Comparison of ENCODE assay signal across 1 cellular context in the genomic region with DNA sequence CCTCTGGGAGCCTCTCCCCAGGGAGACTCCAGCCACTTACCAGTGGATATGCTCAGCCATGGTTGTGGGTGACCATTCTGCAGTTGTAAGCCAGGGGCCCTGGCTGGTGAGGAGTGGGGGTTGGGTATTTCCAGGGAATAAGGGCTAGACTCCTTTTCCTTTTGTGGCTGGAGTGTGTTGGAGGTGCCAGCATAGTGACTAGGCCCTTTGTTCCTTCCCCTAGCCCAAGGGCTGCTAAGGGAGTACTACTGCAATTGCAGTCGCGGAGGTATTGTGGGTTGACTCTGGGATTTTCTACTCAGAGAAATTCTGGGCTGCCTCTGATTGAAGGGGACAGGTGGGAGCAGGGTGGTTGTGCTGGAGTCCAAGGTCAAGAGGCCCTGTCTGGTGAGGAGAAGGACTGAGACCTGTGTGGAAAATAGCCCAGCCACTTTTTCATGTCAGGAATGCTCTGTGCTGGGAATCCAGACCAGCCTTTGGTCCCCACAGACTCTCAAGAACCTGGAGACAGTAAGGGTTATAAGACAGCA.
TF ChIP-seq lines count a peak whose summit lies in the region.

No MANE protein-coding gene starts in this region.

TF ChIP-seq in H1, 55 proteins besides CTCF, POLR2A, EP300 and RAD21:
- TF ChIP-seq TBP (IDR thresholded peaks at IDR 0.05; ENCODE audit: low read depth, low read length) = no peak
- no peak for TF ChIP-seq JUN (IDR thresholded peaks at IDR 0.05; ENCODE audit: low read depth, low read length)
- TF ChIP-seq CBX8 (IDR thresholded peaks at IDR 0.05; ENCODE audit: borderline replicate concordance, low read depth, low read length) = no peak
- no peak for TF ChIP-seq CHD1 (IDR thresholded peaks at IDR 0.05; ENCODE audit: low read depth, low read length)
- no peak for TF ChIP-seq SP1 (IDR thresholded peaks at IDR 0.05; ENCODE audit: low read depth, low read length)
